Comparison of ENCODE assay signal across 8 cellular contexts in the genomic region with DNA sequence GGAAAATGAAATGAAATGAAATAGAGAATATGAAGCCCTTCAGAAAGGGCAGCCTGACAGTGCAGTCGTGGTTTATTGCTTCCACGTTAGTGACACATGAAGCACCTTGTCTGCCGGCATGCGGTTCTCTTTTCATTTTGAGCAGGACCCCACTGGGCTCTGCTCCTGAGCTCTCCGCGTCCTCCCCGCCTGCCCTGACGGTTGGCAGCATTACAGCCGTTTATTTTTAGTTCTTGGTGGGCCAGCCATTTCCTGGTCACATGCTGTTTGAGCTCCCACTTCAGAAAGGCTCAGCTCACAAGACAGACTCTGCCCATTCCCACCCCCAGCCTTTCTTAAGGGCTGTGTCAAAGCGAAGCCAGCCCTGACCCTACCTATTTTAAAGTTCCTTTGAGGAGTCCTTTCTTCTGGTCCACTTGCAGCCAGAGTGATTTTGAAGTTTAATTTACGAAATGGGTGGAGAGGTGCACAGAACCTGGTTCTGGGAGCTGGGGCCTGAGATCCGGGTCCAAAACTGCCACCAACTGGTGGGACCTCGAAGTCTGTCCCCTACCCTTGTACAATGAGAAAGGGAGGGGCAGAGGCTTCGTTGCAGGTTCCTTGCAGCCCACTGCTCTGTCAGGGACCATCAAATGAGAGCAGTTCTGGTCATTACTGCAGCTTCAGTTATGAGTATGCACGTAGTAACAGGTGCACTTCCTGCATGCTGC.
DNase-seq lines count a peak whose midpoint lies in the region; ATAC-seq and TF ChIP-seq lines count a peak whose summit lies in the region.

No MANE protein-coding gene starts in this region.

- H3K36me3 ChIP-seq in upper lobe of right lung, result peaks cover 7% of the 10 kb centered on the region

- peak overlapping the region; percentile 21 for H3K4me3 ChIP-seq in upper lobe of right lung

- TF ChIP-seq CTCF in GM13976 (IDR thresholded peaks at IDR 0.05; ENCODE audit: borderline replicate concordance, control extremely low read depth, extremely low read depth, insufficient read depth, missing control alignments), result no peak
- no peak for TF ChIP-seq CTCF in upper lobe of right lung (IDR thresholded peaks at IDR 0.05)

- DNase-seq in GM13976 (ENCODE audit: low spot score), result peak; percentile 75
- DNase-seq in NCI-H187 treated with DMSO at 0.1 percent for 48 hours (lab: John Stamatoyannopoulos, UW), result peak; percentile 43
- DNase-seq in hypothalamus (lab: John Stamatoyannopoulos, UW), result peak in 31 of 51 donors; percentile 9 to 66 (median 36)
- DNase-seq in upper lobe of right lung, result no peak
- no peak for DNase-seq in stimulated activated CD4-positive, alpha-beta T cell treated with anti-CD3 and anti-CD28 coated beads, Interleukin-4, amount 100 ng/mL, for 24 hours
- no peak for DNase-seq in amniotic stem cell (lab: John Stamatoyannopoulos, UW)
- DNase-seq in NCI-H1436 treated with DMSO at 0.1 percent for 48 hours (lab: John Stamatoyannopoulos, UW), result no peak

- H3K27ac ChIP-seq in upper lobe of right lung, result peak overlapping the region; percentile 76

- intact Hi-C loops in upper lobe of right lung (cut with DNase I), result no loop called here

- in situ Hi-C loops in GM13976 (cut with MboI; ENCODE audit: low sequenced_read_pairs, unreplicated experiment), result no loop called here

- peaks cover under 1% of the 10 kb centered on the region for H3K9me3 ChIP-seq in upper lobe of right lung

- peaks cover 36% of the 10 kb centered on the region for H3K4me1 ChIP-seq in upper lobe of right lung

- peak; percentile 40 for ATAC-seq in GM21737 (IDR thresholded peaks at IDR 0.05; ENCODE audit: unreplicated experiment)
- peak; percentile 81 for ATAC-seq in upper lobe of right lung

- no peaks in the 10 kb centered on the region for H3K27me3 ChIP-seq in upper lobe of right lung

Comparison
In these comparisons a context has a peak if more than half of its experiments do, and no peak if none do; other contexts are left out.
1. DNase-seq: peak in GM13976 (single experiment), NCI-H187 treated with DMSO at 0.1 percent for 48 hours (single experiment) and hypothalamus (31 of 51); none in upper lobe of right lung (single experiment), stimulated activated CD4-positive, alpha-beta T cell treated with anti-CD3 and anti-CD28 coated beads, Interleukin-4, amount 100 ng/mL, for 24 hours (single experiment), amniotic stem cell (single experiment) and NCI-H1436 treated with DMSO at 0.1 percent for 48 hours (single experiment).